In the genomic region with DNA sequence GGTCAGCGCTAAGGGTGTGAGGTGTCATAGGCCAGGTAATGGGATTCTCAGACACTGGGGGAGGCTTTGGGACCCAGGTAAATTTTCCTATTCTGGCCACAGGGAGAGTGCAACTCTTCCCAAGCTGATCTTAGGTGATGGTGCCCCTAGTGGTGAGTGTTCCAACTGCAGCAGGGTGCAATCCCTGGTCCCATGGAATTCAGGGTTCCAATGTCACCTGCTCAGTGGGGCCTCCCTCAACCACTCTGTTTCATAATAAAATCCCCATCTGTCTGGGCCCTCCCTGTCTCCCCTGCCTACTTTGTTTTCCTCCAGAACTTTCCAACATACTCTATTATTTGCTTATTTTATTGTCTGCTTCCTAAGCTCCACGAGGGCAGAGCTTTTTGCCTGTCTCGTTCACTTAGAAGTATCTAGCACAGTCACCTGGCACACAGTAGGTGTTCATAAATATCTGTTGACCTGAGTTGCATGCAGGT, we compare ENCODE assay signal across 8 cellular contexts. TPM values are rescaled to one million over a fixed set of nuclear protein-coding genes. Genes with fewer than 3 reads are reported as not detected.
DNase-seq lines count a peak whose midpoint lies in the region; ATAC-seq and TF ChIP-seq lines count a peak whose summit lies in the region.

No MANE protein-coding gene starts in this region.

- POLR2A ChIA-PET in PC-3 (lab: Charles Lee; ENCODE audit: unreplicated experiment) = no interaction called here

- no peaks in the 10 kb centered on the region for H3K27me3 ChIP-seq in PC-3 (ENCODE audit: low read length)

- CTCF ChIA-PET in PC-3 (lab: Charles Lee) = no interaction called here

- peaks cover 0 to 2% of the 10 kb centered on the region in 2 donors for H3K36me3 Mint-ChIP-seq in stimulated activated naive B cell treated with anti-CD40 and anti-IgM and Interleukin-4, amounts not matched to agents 10 μg/mL and 1 μg/mL and 100 μg/mL, for 72 hours

- H3K4me2 ChIP-seq in PC-3 (ENCODE audit: low read length) = no peak overlapping the region

- no peak for ATAC-seq in Right ventricle myocardium superior (ENCODE audit: poor library complexity)
- peak; percentile 42; the same call in 1 of the 2 replicates for ATAC-seq in PC-3
- peak in 1 of 2 donors; percentile 13 for ATAC-seq in left cardiac atrium
- ATAC-seq in sciatic nerve = peak; percentile 29
- ATAC-seq in stimulated activated naive B cell treated with anti-CD40 and anti-IgM and Interleukin-4, amounts not matched to agents 10 μg/mL and 1 μg/mL and 100 μg/mL, for 72 hours (replicated peaks) = no peak

- H3K27ac ChIP-seq in PC-3 (ENCODE audit: low read length) = no peak overlapping the region

- H3K4me1 Mint-ChIP-seq in stimulated activated naive B cell treated with anti-CD40 and anti-IgM and Interleukin-4, amounts not matched to agents 10 μg/mL and 1 μg/mL and 100 μg/mL, for 72 hours = peaks cover 10 to 14% of the 10 kb centered on the region in 2 donors

- no peak overlapping the region for H3K27ac Mint-ChIP-seq in stimulated activated naive B cell treated with anti-CD40 and anti-IgM and Interleukin-4, amounts not matched to agents 10 μg/mL and 1 μg/mL and 100 μg/mL, for 72 hours

- H3K4me3 Mint-ChIP-seq in stimulated activated naive B cell treated with anti-CD40 and anti-IgM and Interleukin-4, amounts not matched to agents 10 μg/mL and 1 μg/mL and 100 μg/mL, for 72 hours = no peak overlapping the region

- H3K27me3 Mint-ChIP-seq in stimulated activated naive B cell treated with anti-CD40 and anti-IgM and Interleukin-4, amounts not matched to agents 10 μg/mL and 1 μg/mL and 100 μg/mL, for 72 hours = peaks cover 15 to 34% of the 10 kb centered on the region in 2 donors

- no peaks in the 10 kb centered on the region for H3K9me3 ChIP-seq in PC-3 (ENCODE audit: low read length)

- intact Hi-C loops in Right ventricle myocardium superior (cut with DNase I) (no loop called here), cardiac septum (cut with DNase I) (no loop called here), PC-3 (cut with micrococcal nuclease) (no loop called here), left cardiac atrium (cut with DNase I) (no loop called here), sciatic nerve (cut with DNase I) (no loop called here)

- H3K36me3 ChIP-seq in PC-3 (ENCODE audit: low read depth, low read length) = no peaks in the 10 kb centered on the region

- DNase-seq in Right ventricle myocardium superior (peak; percentile 53), cardiac septum (ENCODE audit: low spot score) (no peak), PC-3 (peak; percentile 67), left cardiac atrium (peak; percentile 43), sciatic nerve (ENCODE audit: low spot score) (peak; percentile 74), globus pallidus (ENCODE audit: low spot score) (no peak)
- DNase-seq in activated effector memory CD4-positive, alpha-beta T cell treated with anti-CD3 and anti-CD28 coated beads, Interleukin-2, amount 50 U/mL, for 16 hours = peak; percentile 86
- DNase-seq in stimulated activated naive B cell treated with anti-CD40 and anti-IgM and Interleukin-4, amounts not matched to agents 10 μg/mL and 1 μg/mL and 100 μg/mL, for 72 hours = no peak

- H3K9ac ChIP-seq in PC-3 (ENCODE audit: low read length) = no peak overlapping the region

- H2AFZ ChIP-seq in PC-3 (ENCODE audit: low read length) = no peak overlapping the region

- H3K79me2 ChIP-seq in PC-3 (ENCODE audit: low read length) = no peaks in the 10 kb centered on the region

- no peaks in the 10 kb centered on the region for H3F3A ChIP-seq in PC-3 (ENCODE audit: low read length, unreplicated experiment)

- no peaks in the 10 kb centered on the region for H3K4me1 ChIP-seq in PC-3 (ENCODE audit: insufficient read depth, low read length)

- H3K9me2 ChIP-seq in PC-3 (replicated peaks; ENCODE audit: low read length) = no peaks in the 10 kb centered on the region

- peaks cover 0 to 1% of the 10 kb centered on the region in 2 donors for H3K9me3 Mint-ChIP-seq in stimulated activated naive B cell treated with anti-CD40 and anti-IgM and Interleukin-4, amounts not matched to agents 10 μg/mL and 1 μg/mL and 100 μg/mL, for 72 hours

- H3K4me3 ChIP-seq in PC-3 (ENCODE audit: low read length) = no peak overlapping the region

- H4K20me1 ChIP-seq in PC-3 (ENCODE audit: low read length) = no peaks in the 10 kb centered on the region

- TF ChIP-seq CTCF in PC-3 (conservative IDR thresholded peaks at IDR 0.05; ENCODE audit: low read depth, low read length) = peak; percentile 84

- BruUV-seq in PC-3 (replicated peaks; lab: Mats Ljungman, UMichigan) = no TSS peak

RNA-seq across cellular contexts. Expression of a gene that starts 2.9 kb away (rescaled TPM):
- 9.2 TPM for total RNA-seq in Right ventricle myocardium superior
- 8.0 TPM for total RNA-seq in cardiac septum
- total RNA-seq in PC-3 (2014; rRNA removed) = 0.29 and 0.35 TPM in 2 replicates
- total RNA-seq in left cardiac atrium = 10 to 100 TPM; 16.1 to 24.8 TPM
- total RNA-seq in sciatic nerve = 2.9 TPM

RNA-seq across cellular contexts. Expression of a gene that starts 28.6 kb away (rescaled TPM):
- total RNA-seq in Right ventricle myocardium superior (not detected), cardiac septum (not detected), PC-3 (2014; rRNA removed) (not detected in 2 replicates), left cardiac atrium (not detected), sciatic nerve (not detected)

Comparison
In these comparisons a context has a peak if more than half of its experiments do, and no peak if none do; other contexts are left out.
1. DNase-seq: peak in Right ventricle myocardium superior (single experiment), PC-3 (single experiment), activated effector memory CD4-positive, alpha-beta T cell treated with anti-CD3 and anti-CD28 coated beads, Interleukin-2, amount 50 U/mL, for 16 hours (single experiment), left cardiac atrium (single experiment) and sciatic nerve (single experiment); none in cardiac septum (single experiment), stimulated activated naive B cell treated with anti-CD40 and anti-IgM and Interleukin-4, amounts not matched to agents 10 μg/mL and 1 μg/mL and 100 μg/mL, for 72 hours (single experiment) and globus pallidus (single experiment).
2. ATAC-seq: peak in PC-3 (single experiment) and sciatic nerve (single experiment); none in Right ventricle myocardium superior (single experiment) and stimulated activated naive B cell treated with anti-CD40 and anti-IgM and Interleukin-4, amounts not matched to agents 10 μg/mL and 1 μg/mL and 100 μg/mL, for 72 hours (0 of 2).